In genomic region chr14:21192875-21193535, GRCh38 we compare ENCODE assay signal across 2 cellular contexts.
TF ChIP-seq lines count a peak whose summit lies in the region.

No MANE protein-coding gene starts in this region.

TF ChIP-seq in IMR-90, 13 proteins besides CTCF, POLR2A, EP300 and RAD21:
- no peak for TF ChIP-seq CHD1 (IDR thresholded peaks at IDR 0.05; ENCODE audit: low read depth, low read length)
- TF ChIP-seq NFE2L2 (IDR thresholded peaks at IDR 0.05; ENCODE audit: low read depth, low read length) = no peak
- TF ChIP-seq RCOR1 (IDR thresholded peaks at IDR 0.05; ENCODE audit: insufficient replicate concordance, low read length) = no peak
- no peak for TF ChIP-seq MXI1 (IDR thresholded peaks at IDR 0.05; ENCODE audit: borderline replicate concordance, low read depth, low read length)
- no peak for TF ChIP-seq MAZ (IDR thresholded peaks at IDR 0.05; ENCODE audit: borderline replicate concordance, low read depth, low read length)
- TF ChIP-seq MAFK (IDR thresholded peaks at IDR 0.05; ENCODE audit: low read depth, low read length) = no peak
- TF ChIP-seq SMC3 (IDR thresholded peaks at IDR 0.05; ENCODE audit: low read depth, low read length) = no peak
- TF ChIP-seq USF2 (IDR thresholded peaks at IDR 0.05; ENCODE audit: low read depth, low read length) = no peak
- no peak for TF ChIP-seq FOS (IDR thresholded peaks at IDR 0.05; ENCODE audit: low read depth, low read length)
- no peak for TF ChIP-seq BHLHE40 (IDR thresholded peaks at IDR 0.05; ENCODE audit: low read depth, low read length)
- no peak for TF ChIP-seq CEBPB (IDR thresholded peaks at IDR 0.05; ENCODE audit: low read depth, low read length)
- TF ChIP-seq ELK1 (IDR thresholded peaks at IDR 0.05; ENCODE audit: borderline replicate concordance, low read depth, low read length) = no peak
- TF ChIP-seq RFX5 (IDR thresholded peaks at IDR 0.05; ENCODE audit: low read depth, low read length) = no peak

TF ChIP-seq in GM12891, 5 proteins besides CTCF, POLR2A, EP300 and RAD21:
- no peak for TF ChIP-seq POLR2AphosphoS5 (IDR thresholded peaks at IDR 0.05; ENCODE audit: low read depth, low read length)
- no peak for TF ChIP-seq TAF1 (IDR thresholded peaks at IDR 0.05; ENCODE audit: low read depth, low read length)
- no peak for TF ChIP-seq PAX5 (IDR thresholded peaks at IDR 0.05; ENCODE audit: insufficient read depth, low read length, severe bottlenecking)
- TF ChIP-seq POU2F2 (IDR thresholded peaks at IDR 0.05; ENCODE audit: low read depth, low read length) = no peak
- TF ChIP-seq SPI1 (IDR thresholded peaks at IDR 0.05; ENCODE audit: low read depth, low read length) = no peak
